ENCODE assay signal across 19 cellular contexts in the genomic region with DNA sequence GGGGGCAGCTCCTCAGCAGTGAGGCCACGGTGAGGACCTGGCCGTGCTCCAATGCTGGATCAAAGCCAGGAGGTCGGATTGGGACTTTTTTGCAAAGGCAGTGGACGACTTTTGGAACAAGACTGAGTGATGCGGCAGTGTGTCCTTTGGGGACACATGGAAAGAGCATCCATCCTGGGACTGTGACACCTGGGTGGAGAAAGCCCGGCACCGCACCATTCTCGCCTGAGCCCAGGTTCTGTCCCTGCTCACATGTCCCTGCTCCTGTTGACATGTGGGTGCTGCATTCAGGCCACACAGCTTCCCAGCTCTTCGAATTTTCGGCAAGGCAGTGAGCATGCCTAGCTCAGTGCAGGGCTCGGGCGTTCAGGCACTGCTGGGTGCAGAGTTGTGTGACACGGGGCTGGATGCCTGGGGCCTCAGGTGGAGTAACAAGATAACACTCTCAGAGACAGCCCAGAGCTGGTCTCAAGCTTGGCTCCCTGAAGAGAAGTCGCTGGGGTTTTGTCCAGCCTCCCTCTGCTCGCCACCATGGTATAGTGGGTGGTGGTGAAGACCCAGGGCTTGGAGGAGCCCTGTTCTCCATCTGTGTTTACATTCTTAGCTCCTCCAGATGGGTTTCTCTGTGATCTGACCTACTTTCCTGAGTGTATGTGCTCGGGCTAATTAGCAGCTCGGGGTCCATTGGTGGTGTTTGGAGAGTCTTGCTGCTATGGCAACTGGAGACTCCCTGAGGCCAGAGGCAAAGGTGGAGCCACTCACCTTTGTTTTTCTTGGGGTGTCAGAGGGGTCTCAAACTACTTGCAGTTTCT.
DNase-seq lines count a peak whose midpoint lies in the region; ATAC-seq, FAIRE-seq and TF ChIP-seq lines count a peak whose summit lies in the region.
"Had no signal": no experiment of that assay in that cellular context is flagged by ENCODE, and none has a peak within 500 bp of the region (broad histone marks: within the 10 kb centered on the region; RNA-seq: fewer than 3 reads in every experiment).

No MANE protein-coding gene starts in this region.

- BruUV-seq in Panc1 (replicated peaks; lab: Mats Ljungman, UMichigan): no TSS peak

- no peak for DNase-seq in left ventricle myocardium inferior
- DNase-seq in Right ventricle myocardium superior: no peak
- DNase-seq in Panc1 (ENCODE audit: low read depth, low spot score): no peak
- DNase-seq in left kidney (ENCODE audit: low read depth, low spot score): peak; percentile 61
- no peak for DNase-seq in NCI-H2081 (lab: John Stamatoyannopoulos, UW)
- DNase-seq in frontal cortex (ENCODE audit: low spot score in 2 of 2): no peak
- DNase-seq in inferior parietal cortex (ENCODE audit: extremely low spot score): no peak
- DNase-seq in middle frontal gyrus (ENCODE audit: extremely low spot score, low spot score): no peak
- DNase-seq: activated CD4-positive, alpha-beta T cell treated with anti-CD3 and anti-CD28 coated beads for 48 hours; activated naive CD4-positive, alpha-beta T cell treated with anti-CD3 and anti-CD28 coated beads, Interleukin-2, amount 10 ng/mL, durations not matched to agents 7 days and 5 days; COR-L47; GDM1; MM.1S; natural killer cell had no signal

- no peaks in the 10 kb centered on the region for H3K9me3 ChIP-seq in left ventricle myocardium inferior (replicated peaks)
- no peaks in the 10 kb centered on the region for H3K9me3 ChIP-seq in Panc1 (ENCODE audit: control insufficient read depth, insufficient read depth, low read depth, low read length)
- H3K9me3 ChIP-seq: HAP-1 had no signal

- in situ Hi-C loops in Panc1 (cut with HindIII; ENCODE audit: low pct_unique_long_range_greater_than_20kb, low sequenced_read_pairs): no loop called here

- H3K4me1 ChIP-seq in left ventricle myocardium inferior: peaks cover 66% of the 10 kb centered on the region
- H3K4me1 ChIP-seq in Panc1 (ENCODE audit: control insufficient read depth, insufficient read depth, low read length): no peaks in the 10 kb centered on the region; the same call in 1 of the 2 replicates

- no peak for TF ChIP-seq CTCF in left ventricle myocardium inferior (IDR thresholded peaks at IDR 0.05; ENCODE audit: borderline replicate concordance)
- no peak for TF ChIP-seq CTCF in Panc1 (IDR thresholded peaks at IDR 0.05)

- no peak overlapping the region for H3K4me3 ChIP-seq in left ventricle myocardium inferior
- no peak overlapping the region for H3K4me3 ChIP-seq in Panc1 (ENCODE audit: low read depth in 2 of 2, low read length in 2 of 2)
- H3K4me3 ChIP-seq: HAP-1, lung, SK-N-MC had no signal

- H3K27ac ChIP-seq in left ventricle myocardium inferior (replicated peaks) (peak overlapping the region; percentile 21), Panc1 (ENCODE audit: low read length) (no peak overlapping the region)
- H3K27ac ChIP-seq: SK-N-MC had no signal

- CTCF ChIA-PET in Panc1 (lab: Charles Lee): no interaction called here

- POLR2A ChIA-PET in Panc1 (lab: Charles Lee): no interaction called here

- H3K27me3 ChIP-seq in left ventricle myocardium inferior (ENCODE audit: low read depth) (no peaks in the 10 kb centered on the region), Panc1 (ENCODE audit: control insufficient read depth, insufficient read depth, low read length) (no peaks in the 10 kb centered on the region)

- peaks cover 20% of the 10 kb centered on the region for H3K36me3 ChIP-seq in left ventricle myocardium inferior
- H3K36me3 ChIP-seq in Panc1 (ENCODE audit: control insufficient read depth, insufficient read depth, low read length): no peaks in the 10 kb centered on the region
- H3K36me3 ChIP-seq: HAP-1 had no signal

- intact Hi-C loops in left ventricle myocardium inferior (cut with micrococcal nuclease): no loop called here
- intact Hi-C loops in Right ventricle myocardium superior (cut with DNase I): no loop called here
- intact Hi-C loops in Panc1 (cut with micrococcal nuclease; ENCODE audit: unreplicated experiment): no loop called here

- ATAC-seq in Right ventricle myocardium superior (ENCODE audit: poor library complexity) (no peak), Panc1 (peak; percentile 27)

- no peak for FAIRE-seq in frontal cortex (lab: Jason Lieb, UNC)
- FAIRE-seq: astrocyte, GM12892 had no signal
